8 cellular contexts compared by ENCODE assay signal in genomic region chr2:223957092-223957851, GRCh38. TPM values are rescaled to one million over a fixed set of nuclear protein-coding genes. Genes with fewer than 3 reads are reported as not detected.
DNase-seq lines count a peak whose midpoint lies in the region; ATAC-seq and TF ChIP-seq lines count a peak whose summit lies in the region.

Gene MRPL44 (plus strand): TSS chr2:223957463. CDS start chr2:223957473, 10 bp downstream.

- TF ChIP-seq CTCF in GM12875 (IDR thresholded peaks at IDR 0.05; ENCODE audit: borderline replicate concordance, insufficient read depth, low read depth, low read length): no peak
- TF ChIP-seq CTCF in type B pancreatic cell (conservative IDR thresholded peaks at IDR 0.05): peak; percentile 15

- POLR2A ChIA-PET in T-cell (lab: Charles Lee): interaction anchor here in 1 of 2 donors (0.9 to 1.3 kb wide), 3 partner anchors 9 to 21 kb away, joined by 3 to 4 read pairs (median 4); no protein-coding TSS in a partner anchor

- peak within 1 kb of the TSS; percentile 67 for H3K4me3 ChIP-seq in GM12875 (ENCODE audit: low read depth, low read length)

- H3K27ac Mint-ChIP-seq in T-cell (peak within 1 kb of the TSS; percentile 93 to 95), type B pancreatic cell (peak within 1 kb of the TSS; percentile 92)

- H3K36me3 Mint-ChIP-seq in T-cell (peaks cover 26% of the 10 kb centered on the region), type B pancreatic cell (peaks cover 3% of the 10 kb centered on the region)

- peak within 1 kb of the TSS; percentile 20 for H3K27ac ChIP-seq in adipose tissue (ENCODE audit: low read depth, low read length)

- intact Hi-C loops in cardiac septum (cut with DNase I): loop anchor here (1.0 to 10.0 kb wide), 2 partner anchors 12 to 628 kb away; partner anchors contain the start of genes CUL3 and WDFY1

- CTCF ChIA-PET in T-cell (lab: Charles Lee): interaction anchor here (0.5 to 1.2 kb wide), 5 partner anchors 11 to 234 kb away, joined by 3 to 20 read pairs (median 5); no protein-coding TSS in a partner anchor

- DNase-seq in NCI-H1436 treated with DMSO at 0.1 percent for 48 hours (lab: John Stamatoyannopoulos, UW) (peak; percentile 67), T-cell (peak; percentile 86 to 98 (median 95)), cardiac septum (ENCODE audit: low spot score) (peak; percentile 99), pons (ENCODE audit: low spot score) (peak; percentile 96), type B pancreatic cell (ENCODE audit: extremely low spot score, unreplicated experiment) (peak; percentile 98)

- H3K4me1 Mint-ChIP-seq in T-cell (peaks cover 56 to 62% (median 59%) of the 10 kb centered on the region in 3 donors), type B pancreatic cell (ENCODE audit: unreplicated experiment) (peaks cover 39% of the 10 kb centered on the region)

- peak; percentile 89 for ATAC-seq in HG02798 (IDR thresholded peaks at IDR 0.05; ENCODE audit: poor library complexity, unreplicated experiment)
- peak; percentile 100 for ATAC-seq in T-cell (replicated peaks in 1 of 4)

- H3K27me3 Mint-ChIP-seq in T-cell (no peaks in the 10 kb centered on the region), type B pancreatic cell (peaks cover 4% of the 10 kb centered on the region)

- WGBS in adipose tissue, 3 donors: 0 to 1% (median 1%) methylated on average over 62 to 65 of the region's 65 CpGs

- H3K9me3 Mint-ChIP-seq in T-cell (no peaks in the 10 kb centered on the region), type B pancreatic cell (no peaks in the 10 kb centered on the region)

- H3K4me3 Mint-ChIP-seq in T-cell (peak within 1 kb of the TSS; percentile 93 to 99 (median 95)), type B pancreatic cell (peak within 1 kb of the TSS; percentile 95)

RNA-seq across cellular contexts. Expression of gene MRPL44, which starts in this region (rescaled TPM):
- 10 to 100 TPM; 22.4 to 25.3 (median 23.8) TPM for total RNA-seq in T-cell
- 10 to 100 TPM; 14.3 to 24.6 (median 20.2) TPM for polyA plus RNA-seq in adipose tissue
- 34.2 TPM for total RNA-seq in cardiac septum
- total RNA-seq in type B pancreatic cell (ENCODE audit: low replicate concordance): 27.4 and 29.2 TPM in 2 replicates

Comparison
In these comparisons a context has a peak if more than half of its experiments do, and no peak if none do; other contexts are left out.
1. Peak in every context shown above with its lines: DNase-seq, ATAC-seq, H3K4me3 ChIP-seq and H3K27ac ChIP-seq.